1 cellular context compared by ENCODE assay signal in genomic region chr2:138490673-138491494, GRCh38.
TF ChIP-seq lines count a peak whose summit lies in the region.

No MANE protein-coding gene starts in this region.

TF ChIP-seq in HepG2, 621 proteins besides CTCF, POLR2A, EP300 and RAD21 (continued from another document and continues in another):
- TF ChIP-seq ZHX2 (IDR thresholded peaks at IDR 0.05; ENCODE audit: low read depth) (no peak), ZHX2 (CRISPR knock-in tag; IDR thresholded peaks at IDR 0.05; ENCODE audit: borderline replicate concordance) (no peak), ZNF564 (CRISPR knock-in tag; IDR thresholded peaks at IDR 0.05) (peak; percentile 23; the same call in 1 of the 2 replicates), ZFAT (CRISPR knock-in tag; conservative IDR thresholded peaks at IDR 0.05) (no peak), ZNF878 (CRISPR knock-in tag; IDR thresholded peaks at IDR 0.05) (peak; percentile 80; the same call in 1 of the 2 replicates), ZBTB25 (CRISPR knock-in tag; IDR thresholded peaks at IDR 0.05) (peak; percentile 68; the same call in 1 of the 2 replicates), ONECUT2 (CRISPR knock-in tag; IDR thresholded peaks at IDR 0.05) (peak; percentile 87), ZNF343 (CRISPR knock-in tag; IDR thresholded peaks at IDR 0.05) (no peak), SIX4 (CRISPR knock-in tag; IDR thresholded peaks at IDR 0.05) (peak; percentile 51; the same call in 1 of the 2 replicates), ZNF7 (CRISPR knock-in tag; IDR thresholded peaks at IDR 0.05) (no peak), ZNF557 (CRISPR knock-in tag; IDR thresholded peaks at IDR 0.05) (no peak), ZNF563 (CRISPR knock-in tag; IDR thresholded peaks at IDR 0.05) (no peak), ZFP1 (CRISPR knock-in tag; IDR thresholded peaks at IDR 0.05) (peak; percentile 74), TAF1 (CRISPR knock-in tag; IDR thresholded peaks at IDR 0.05) (no peak), GTF3A (CRISPR knock-in tag; conservative IDR thresholded peaks at IDR 0.05) (no peak), ZNF709 (CRISPR knock-in tag; IDR thresholded peaks at IDR 0.05) (no peak), SMAD9 (CRISPR knock-in tag; IDR thresholded peaks at IDR 0.05) (no peak), RFX3 (CRISPR knock-in tag; IDR thresholded peaks at IDR 0.05) (no peak), DDIT3 (CRISPR knock-in tag; IDR thresholded peaks at IDR 0.05) (no peak), ZNF383 (CRISPR knock-in tag; IDR thresholded peaks at IDR 0.05; ENCODE audit: borderline replicate concordance) (no peak), ZNF263 (CRISPR knock-in tag; IDR thresholded peaks at IDR 0.05) (no peak), HINFP (CRISPR knock-in tag; IDR thresholded peaks at IDR 0.05; ENCODE audit: low read depth) (no peak), NFYC (CRISPR knock-in tag; IDR thresholded peaks at IDR 0.05) (no peak; the same call in 1 of the 2 replicates), TBX2 (CRISPR knock-in tag; IDR thresholded peaks at IDR 0.05; ENCODE audit: borderline replicate concordance) (no peak), ZNF713 (CRISPR knock-in tag; IDR thresholded peaks at IDR 0.05) (no peak), ZNF234 (CRISPR knock-in tag; conservative IDR thresholded peaks at IDR 0.05) (no peak), E2F2 (CRISPR knock-in tag; IDR thresholded peaks at IDR 0.05; ENCODE audit: borderline replicate concordance) (no peak), MTF1 (CRISPR knock-in tag; IDR thresholded peaks at IDR 0.05) (no peak), IRF2 (CRISPR knock-in tag; IDR thresholded peaks at IDR 0.05) (peak; percentile 85; the same call in 1 of the 2 replicates), HNRNPLL (IDR thresholded peaks at IDR 0.05; ENCODE audit: low read depth, low read length, poor library complexity, severe bottlenecking) (no peak), ISX (CRISPR knock-in tag; conservative IDR thresholded peaks at IDR 0.05) (no peak), RBM22 (optimal IDR thresholded peaks at IDR 0.05; ENCODE audit: low read length) (no peak), SOX6 (IDR thresholded peaks at IDR 0.05) (no peak), SOX6 (CRISPR knock-in tag; IDR thresholded peaks at IDR 0.05) (peak; percentile 93), ZNF431 (CRISPR knock-in tag; IDR thresholded peaks at IDR 0.05; ENCODE audit: borderline replicate concordance, low read depth) (no peak), NKX3-1 (CRISPR knock-in tag; IDR thresholded peaks at IDR 0.05) (0 out of 2 replicates have a peak, but pooled peaks have one; percentile 76), ADNP (CRISPR knock-in tag; IDR thresholded peaks at IDR 0.05) (no peak), ZNF446 (CRISPR knock-in tag; IDR thresholded peaks at IDR 0.05) (no peak), FOSL2 (CRISPR knock-in tag; IDR thresholded peaks at IDR 0.05) (peak; percentile 22; the same call in 1 of the 2 replicates), TCF12 (IDR thresholded peaks at IDR 0.05) (no peak), TCF12 (CRISPR knock-in tag; IDR thresholded peaks at IDR 0.05) (peak; percentile 50; the same call in 1 of the 2 replicates), ZNF251 (CRISPR knock-in tag; IDR thresholded peaks at IDR 0.05) (no peak), EED (CRISPR knock-in tag; IDR thresholded peaks at IDR 0.05) (no peak), HDAC2 (CRISPR knock-in tag; IDR thresholded peaks at IDR 0.05) (peak; percentile 99), MEF2D (CRISPR knock-in tag; IDR thresholded peaks at IDR 0.05) (no peak)
- TF ChIP-seq, protein P1, sequence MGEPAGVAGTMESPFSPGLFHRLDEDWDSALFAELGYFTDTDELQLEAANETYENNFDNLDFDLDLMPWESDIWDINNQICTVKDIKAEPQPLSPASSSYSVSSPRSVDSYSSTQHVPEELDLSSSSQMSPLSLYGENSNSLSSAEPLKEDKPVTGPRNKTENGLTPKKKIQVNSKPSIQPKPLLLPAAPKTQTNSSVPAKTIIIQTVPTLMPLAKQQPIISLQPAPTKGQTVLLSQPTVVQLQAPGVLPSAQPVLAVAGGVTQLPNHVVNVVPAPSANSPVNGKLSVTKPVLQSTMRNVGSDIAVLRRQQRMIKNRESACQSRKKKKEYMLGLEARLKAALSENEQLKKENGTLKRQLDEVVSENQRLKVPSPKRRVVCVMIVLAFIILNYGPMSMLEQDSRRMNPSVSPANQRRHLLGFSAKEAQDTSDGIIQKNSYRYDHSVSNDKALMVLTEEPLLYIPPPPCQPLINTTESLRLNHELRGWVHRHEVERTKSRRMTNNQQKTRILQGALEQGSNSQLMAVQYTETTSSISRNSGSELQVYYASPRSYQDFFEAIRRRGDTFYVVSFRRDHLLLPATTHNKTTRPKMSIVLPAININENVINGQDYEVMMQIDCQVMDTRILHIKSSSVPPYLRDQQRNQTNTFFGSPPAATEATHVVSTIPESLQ (CRISPR knock-in tag; conservative IDR thresholded peaks at IDR 0.05): no peak
- TF ChIP-seq, protein P2, sequence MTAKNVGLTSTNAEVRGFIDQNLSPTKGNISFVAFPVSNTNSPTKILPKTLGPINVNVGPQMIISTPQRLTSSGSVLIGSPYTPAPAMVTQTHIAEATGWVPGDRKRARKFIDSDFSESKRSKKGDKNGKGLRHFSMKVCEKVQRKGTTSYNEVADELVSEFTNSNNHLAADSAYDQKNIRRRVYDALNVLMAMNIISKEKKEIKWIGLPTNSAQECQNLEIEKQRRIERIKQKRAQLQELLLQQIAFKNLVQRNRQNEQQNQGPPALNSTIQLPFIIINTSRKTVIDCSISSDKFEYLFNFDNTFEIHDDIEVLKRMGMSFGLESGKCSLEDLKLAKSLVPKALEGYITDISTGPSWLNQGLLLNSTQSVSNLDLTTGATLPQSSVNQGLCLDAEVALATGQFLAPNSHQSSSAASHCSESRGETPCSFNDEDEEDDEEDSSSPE (CRISPR knock-in tag; IDR thresholded peaks at IDR 0.05): peak; percentile 40; the same call in 1 of the 2 replicates
- TF ChIP-seq, protein P3, sequence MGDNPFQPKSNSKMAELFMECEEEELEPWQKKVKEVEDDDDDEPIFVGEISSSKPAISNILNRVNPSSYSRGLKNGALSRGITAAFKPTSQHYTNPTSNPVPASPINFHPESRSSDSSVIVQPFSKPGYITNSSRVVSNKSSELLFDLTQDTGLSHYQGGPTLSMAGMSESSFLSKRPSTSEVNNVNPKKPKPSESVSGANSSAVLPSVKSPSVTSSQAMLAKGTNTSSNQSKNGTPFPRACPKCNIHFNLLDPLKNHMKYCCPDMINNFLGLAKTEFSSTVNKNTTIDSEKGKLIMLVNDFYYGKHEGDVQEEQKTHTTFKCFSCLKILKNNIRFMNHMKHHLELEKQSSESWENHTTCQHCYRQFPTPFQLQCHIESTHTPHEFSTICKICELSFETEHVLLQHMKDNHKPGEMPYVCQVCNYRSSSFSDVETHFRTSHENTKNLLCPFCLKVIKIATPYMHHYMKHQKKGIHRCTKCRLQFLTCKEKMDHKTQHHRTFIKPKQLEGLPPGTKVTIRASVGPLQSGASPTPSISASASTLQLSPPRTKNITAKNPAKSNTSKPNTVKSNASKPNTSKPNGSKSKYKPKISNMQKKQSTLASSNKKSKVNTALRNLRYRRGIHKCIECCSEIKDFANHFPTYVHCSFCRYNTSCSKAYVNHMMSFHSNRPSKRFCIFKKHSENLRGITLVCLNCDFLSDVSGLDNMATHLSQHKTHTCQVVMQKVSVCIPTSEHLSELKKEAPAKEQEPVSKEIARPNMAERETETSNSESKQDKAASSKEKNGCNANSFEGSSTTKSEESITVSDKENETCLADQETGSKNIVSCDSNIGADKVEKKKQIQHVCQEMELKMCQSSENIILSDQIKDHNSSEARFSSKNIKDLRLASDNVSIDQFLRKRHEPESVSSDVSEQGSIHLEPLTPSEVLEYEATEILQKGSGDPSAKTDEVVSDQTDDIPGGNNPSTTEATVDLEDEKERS (CRISPR knock-in tag; IDR thresholded peaks at IDR 0.05): no peak
- TF ChIP-seq, protein P4, sequence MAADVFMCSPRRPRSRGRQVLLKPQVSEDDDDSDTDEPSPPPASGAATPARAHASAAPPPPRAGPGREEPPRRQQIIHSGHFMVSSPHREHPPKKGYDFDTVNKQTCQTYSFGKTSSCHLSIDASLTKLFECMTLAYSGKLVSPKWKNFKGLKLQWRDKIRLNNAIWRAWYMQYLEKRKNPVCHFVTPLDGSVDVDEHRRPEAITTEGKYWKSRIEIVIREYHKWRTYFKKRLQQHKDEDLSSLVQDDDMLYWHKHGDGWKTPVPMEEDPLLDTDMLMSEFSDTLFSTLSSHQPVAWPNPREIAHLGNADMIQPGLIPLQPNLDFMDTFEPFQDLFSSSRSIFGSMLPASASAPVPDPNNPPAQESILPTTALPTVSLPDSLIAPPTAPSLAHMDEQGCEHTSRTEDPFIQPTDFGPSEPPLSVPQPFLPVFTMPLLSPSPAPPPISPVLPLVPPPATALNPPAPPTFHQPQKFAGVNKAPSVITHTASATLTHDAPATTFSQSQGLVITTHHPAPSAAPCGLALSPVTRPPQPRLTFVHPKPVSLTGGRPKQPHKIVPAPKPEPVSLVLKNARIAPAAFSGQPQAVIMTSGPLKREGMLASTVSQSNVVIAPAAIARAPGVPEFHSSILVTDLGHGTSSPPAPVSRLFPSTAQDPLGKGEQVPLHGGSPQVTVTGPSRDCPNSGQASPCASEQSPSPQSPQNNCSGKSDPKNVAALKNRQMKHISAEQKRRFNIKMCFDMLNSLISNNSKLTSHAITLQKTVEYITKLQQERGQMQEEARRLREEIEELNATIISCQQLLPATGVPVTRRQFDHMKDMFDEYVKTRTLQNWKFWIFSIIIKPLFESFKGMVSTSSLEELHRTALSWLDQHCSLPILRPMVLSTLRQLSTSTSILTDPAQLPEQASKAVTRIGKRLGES (CRISPR knock-in tag; IDR thresholded peaks at IDR 0.05; ENCODE audit: borderline replicate concordance): no peak
- TF ChIP-seq, protein P5, sequence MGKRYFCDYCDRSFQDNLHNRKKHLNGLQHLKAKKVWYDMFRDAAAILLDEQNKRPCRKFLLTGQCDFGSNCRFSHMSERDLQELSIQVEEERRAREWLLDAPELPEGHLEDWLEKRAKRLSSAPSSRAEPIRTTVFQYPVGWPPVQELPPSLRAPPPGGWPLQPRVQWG (CRISPR knock-in tag; IDR thresholded peaks at IDR 0.05; ENCODE audit: borderline replicate concordance, low read depth): no peak
